Comparison of ENCODE assay signal across 9 cellular contexts in the genomic region with DNA sequence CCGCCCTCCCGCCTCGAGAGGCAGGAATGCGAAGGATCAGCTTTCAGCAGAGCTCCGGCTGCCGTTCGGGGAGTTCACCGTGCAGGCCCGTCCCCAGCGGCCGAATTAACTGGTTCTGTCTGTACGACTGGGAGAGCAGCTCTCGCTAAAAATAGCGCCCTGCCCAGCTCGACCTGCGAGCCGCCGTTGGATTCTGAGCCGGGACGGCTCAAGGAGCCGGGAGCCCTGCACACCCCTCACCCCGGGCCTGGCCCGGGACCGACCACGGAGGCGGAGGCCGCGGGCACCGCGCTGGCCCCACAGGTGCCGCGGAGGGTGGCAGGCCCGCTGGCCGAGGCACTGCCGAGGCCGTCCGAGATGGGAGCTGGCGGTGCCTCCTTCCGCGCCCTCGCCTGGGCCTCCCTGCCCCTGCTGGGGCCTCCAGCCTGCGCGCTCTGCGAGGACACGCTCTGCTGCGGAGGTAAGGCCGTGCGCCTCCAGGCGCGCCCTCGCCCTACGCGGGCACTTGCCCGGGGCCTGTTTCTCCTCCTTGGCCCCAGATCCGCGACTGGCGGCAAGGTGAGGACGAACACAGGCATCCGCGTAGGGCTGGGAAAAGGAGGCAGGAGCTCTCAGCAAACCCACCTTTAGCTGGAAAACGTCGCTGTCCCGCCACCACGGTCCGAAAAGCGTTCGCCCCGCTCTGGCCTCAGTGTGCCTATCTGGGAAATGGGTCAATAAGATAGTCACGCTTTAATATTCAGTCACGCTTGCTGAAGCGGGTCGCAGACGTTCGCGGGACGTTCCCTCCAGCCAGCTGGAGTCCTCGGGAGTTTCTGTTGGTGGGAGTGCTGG. TPM values are rescaled to one million over a fixed set of nuclear protein-coding genes. Genes with fewer than 3 reads are reported as not detected.
A peak's percentile ranks its signal among the peaks of the same experiment; 100 is the strongest.
DNase-seq lines count a peak whose midpoint lies in the region; ATAC-seq and TF ChIP-seq lines count a peak whose summit lies in the region.
"Had no signal": no experiment of that assay in that cellular context is flagged by ENCODE, and none has a peak within 500 bp of the region (broad histone marks: within the 10 kb centered on the region; RNA-seq: fewer than 3 reads in every experiment).

No MANE protein-coding gene starts in this region.

- H3K4me3 ChIP-seq in lung, result peak overlapping the region; percentile 46

- TF ChIP-seq CTCF in endothelial cell (IDR thresholded peaks at IDR 0.05; ENCODE audit: unreplicated experiment), result no peak
- TF ChIP-seq CTCF in lung (IDR thresholded peaks at IDR 0.05; ENCODE audit: control extremely low read depth, extremely low read depth), result no peak

- H3K9me3 ChIP-seq in lung (ENCODE audit: control insufficient read depth in 2 of 2, insufficient read depth in 1 of 2, low read length in 1 of 2), result peaks cover 0 to 5% of the 10 kb centered on the region in 2 donors

- peak; percentile 39 for ATAC-seq in lung (ENCODE audit: insufficient read depth, low FRiP score)
- no peak for ATAC-seq in GM21423 (IDR thresholded peaks at IDR 0.05; ENCODE audit: unreplicated experiment)

- no peak overlapping the region for H3K27ac Mint-ChIP-seq in endothelial cell (ENCODE audit: unreplicated experiment)

- no peaks in the 10 kb centered on the region for H3K27me3 ChIP-seq in lung (ENCODE audit: control insufficient read depth, insufficient read depth)

- no peaks in the 10 kb centered on the region for H3K4me1 Mint-ChIP-seq in endothelial cell (ENCODE audit: unreplicated experiment)

- no peaks in the 10 kb centered on the region for H3K36me3 Mint-ChIP-seq in endothelial cell (ENCODE audit: low read depth, unreplicated experiment)

- DNase-seq in NCI-H1092 treated with DMSO at 0.1 percent for 48 hours (lab: John Stamatoyannopoulos, UW) (peak; percentile 25), NCI-H1092 (lab: John Stamatoyannopoulos, UW) (no peak), endothelial cell (ENCODE audit: low spot score) (peak; percentile 76), lung (ENCODE audit: low spot score) (peak; percentile 86), ureter (ENCODE audit: low spot score) (peak; percentile 92), amygdala (lab: John Stamatoyannopoulos, UW) (no peak), RKO (ENCODE audit: low spot score) (no peak)
- DNase-seq: activated naive CD4-positive, alpha-beta T cell treated with anti-CD3 and anti-CD28 coated beads, Interleukin-2, amount 50 U/mL, for 16 hours had no signal

- peaks cover 6% of the 10 kb centered on the region for H3K27me3 Mint-ChIP-seq in endothelial cell (ENCODE audit: unreplicated experiment)

- no peaks in the 10 kb centered on the region for H3K9me3 Mint-ChIP-seq in endothelial cell (ENCODE audit: unreplicated experiment)

- WGBS in lung, 2 donors, result 14 to 23% methylated on average over 74 to 77 of the region's 77 CpGs

- H3K27ac ChIP-seq in lung (ENCODE audit: low read depth in 1 of 2, low read length in 1 of 2), result peak overlapping the region; percentile 91 to 97

- peak overlapping the region; percentile 77 for H3K4me3 Mint-ChIP-seq in endothelial cell (ENCODE audit: unreplicated experiment)

- no peaks in the 10 kb centered on the region for H3K36me3 ChIP-seq in lung (ENCODE audit: control insufficient read depth in 2 of 2, insufficient read depth in 2 of 2, low read length in 2 of 2)

- H3K4me1 ChIP-seq in lung (ENCODE audit: control insufficient read depth in 2 of 2, insufficient read depth in 2 of 2, low read length in 2 of 2), result peaks cover 0 to 7% of the 10 kb centered on the region in 2 donors

RNA-seq across cellular contexts. Expression of gene DAB2IP, which starts 53.0 kb away (rescaled TPM):
- total RNA-seq in endothelial cell (ENCODE audit: unreplicated experiment), result 104 TPM
- total RNA-seq in lung, result 10 to 100 TPM; 19.4 to 75.0 TPM
- polyA plus RNA-seq in lung, result 10 to 100 TPM; 25.2 to 32.3 TPM
- 103 TPM for total RNA-seq in ureter

Comparison
In these comparisons a context has a peak if more than half of its experiments do, and no peak if none do; other contexts are left out.
1. DNase-seq: peak in NCI-H1092 treated with DMSO at 0.1 percent for 48 hours (single experiment), endothelial cell (single experiment), lung (single experiment) and ureter (single experiment); none in NCI-H1092 (single experiment), amygdala (0 of 56) and RKO (single experiment).